ENCODE assay signal across 3 cellular contexts in the genomic region with DNA sequence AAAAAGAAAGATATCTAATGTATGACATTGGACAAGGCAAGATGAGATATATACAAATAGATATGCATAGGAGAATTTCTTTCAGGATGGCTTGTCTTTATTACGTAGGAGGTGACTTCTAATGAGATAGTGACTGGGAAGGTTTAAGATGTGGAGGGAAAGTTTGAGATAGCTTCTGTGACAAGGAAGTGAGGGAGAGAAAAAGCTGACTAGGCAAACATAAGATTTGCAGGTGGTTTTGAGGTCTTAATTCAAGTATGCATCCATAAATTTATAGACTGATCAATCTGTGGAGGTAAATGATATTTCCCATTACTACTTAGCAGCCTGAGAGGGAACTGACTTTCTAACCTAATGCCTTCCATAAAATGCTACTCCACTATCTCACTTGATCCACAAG.
TF ChIP-seq lines count a peak whose summit lies in the region.

No MANE protein-coding gene starts in this region.

TF ChIP-seq in HepG2, 621 proteins besides CTCF, POLR2A, EP300 and RAD21:
- TF ChIP-seq ZNF747 (CRISPR knock-in tag; IDR thresholded peaks at IDR 0.05; ENCODE audit: borderline replicate concordance) (no peak), MAFF (IDR thresholded peaks at IDR 0.05; ENCODE audit: low read depth, low read length) (peak; percentile 60), MAFK (conservative IDR thresholded peaks at IDR 0.05 in 1 of 2, IDR thresholded peaks at IDR 0.05 in 1 of 2; ENCODE audit: low read length in 2 of 2) (peak; percentile 3 to 74; a peak in 2 of 4 replicates)

TF ChIP-seq in IMR-90, 13 proteins besides CTCF, POLR2A, EP300 and RAD21:
- TF ChIP-seq FOS (IDR thresholded peaks at IDR 0.05; ENCODE audit: low read depth, low read length): no peak
- no peak for TF ChIP-seq RCOR1 (IDR thresholded peaks at IDR 0.05; ENCODE audit: insufficient replicate concordance, low read length)
- TF ChIP-seq MAZ (IDR thresholded peaks at IDR 0.05; ENCODE audit: borderline replicate concordance, low read depth, low read length): no peak
- TF ChIP-seq CEBPB (IDR thresholded peaks at IDR 0.05; ENCODE audit: low read depth, low read length): no peak
- TF ChIP-seq MAFK (IDR thresholded peaks at IDR 0.05; ENCODE audit: low read depth, low read length): peak; percentile 80
- TF ChIP-seq RFX5 (IDR thresholded peaks at IDR 0.05; ENCODE audit: low read depth, low read length): no peak
- TF ChIP-seq, protein P1, sequence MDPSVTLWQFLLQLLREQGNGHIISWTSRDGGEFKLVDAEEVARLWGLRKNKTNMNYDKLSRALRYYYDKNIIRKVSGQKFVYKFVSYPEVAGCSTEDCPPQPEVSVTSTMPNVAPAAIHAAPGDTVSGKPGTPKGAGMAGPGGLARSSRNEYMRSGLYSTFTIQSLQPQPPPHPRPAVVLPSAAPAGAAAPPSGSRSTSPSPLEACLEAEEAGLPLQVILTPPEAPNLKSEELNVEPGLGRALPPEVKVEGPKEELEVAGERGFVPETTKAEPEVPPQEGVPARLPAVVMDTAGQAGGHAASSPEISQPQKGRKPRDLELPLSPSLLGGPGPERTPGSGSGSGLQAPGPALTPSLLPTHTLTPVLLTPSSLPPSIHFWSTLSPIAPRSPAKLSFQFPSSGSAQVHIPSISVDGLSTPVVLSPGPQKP (IDR thresholded peaks at IDR 0.05; ENCODE audit: borderline replicate concordance, low read depth, low read length): no peak
- TF ChIP-seq NFE2L2 (IDR thresholded peaks at IDR 0.05; ENCODE audit: low read depth, low read length): no peak

TF ChIP-seq in K562, 482 proteins besides CTCF, POLR2A, EP300 and RAD21:
- TF ChIP-seq MAFK (IDR thresholded peaks at IDR 0.05; ENCODE audit: low read length) (0 out of 2 replicates have a peak, but pooled peaks have one; percentile 3), C11orf30 (IDR thresholded peaks at IDR 0.05; ENCODE audit: low read depth) (peak; percentile 11; the same call in 1 of the 2 replicates), ZNF583 (CRISPR knock-in tag; IDR thresholded peaks at IDR 0.05) (no peak), POLR3A (IDR thresholded peaks at IDR 0.05; ENCODE audit: borderline replicate concordance, extremely low read depth, insufficient read depth, insufficient read length) (no peak)
TF ChIP-seq in K562: peak in this region for 2.
